Comparison of ENCODE assay signal across 8 cellular contexts in the genomic region with DNA sequence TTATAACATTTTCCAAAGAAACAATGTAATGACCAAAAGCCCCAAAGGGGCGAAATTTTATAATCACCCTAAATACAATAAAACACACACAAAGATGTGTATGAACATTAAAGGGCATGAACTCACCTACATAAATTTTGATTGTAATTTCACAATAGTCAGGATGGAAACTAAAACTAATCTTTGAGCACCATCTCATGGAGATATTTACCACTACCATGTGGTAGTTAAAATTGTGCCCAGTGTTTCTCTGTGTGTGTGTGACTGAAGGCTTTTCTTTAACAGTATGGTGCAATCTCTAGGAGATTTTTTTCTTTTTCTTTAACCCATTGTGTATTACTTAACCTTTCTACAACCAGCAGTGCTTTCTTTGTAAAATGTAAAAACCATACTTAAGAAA. TPM values are rescaled to one million over a fixed set of nuclear protein-coding genes. Genes with fewer than 3 reads are reported as not detected.
A peak's percentile ranks its signal among the peaks of the same experiment; 100 is the strongest.
DNase-seq lines count a peak whose midpoint lies in the region; ATAC-seq and TF ChIP-seq lines count a peak whose summit lies in the region.

No MANE protein-coding gene starts in this region.

- H3K36me3 ChIP-seq in parathyroid adenoma (ENCODE audit: control insufficient read depth, insufficient read depth, low read length), result no peaks in the 10 kb centered on the region

- TF ChIP-seq CTCF in epithelial cell of proximal tubule (conservative IDR thresholded peaks at IDR 0.05; ENCODE audit: low read depth, low read length), result peak; percentile 50
- peak; percentile 50 for TF ChIP-seq CTCF in parathyroid adenoma (IDR thresholded peaks at IDR 0.05)

- peaks cover 26% of the 10 kb centered on the region for H3K27me3 Mint-ChIP-seq in activated naive CD4-positive, alpha-beta T cell treated with anti-CD3 and anti-CD28 coated beads, Interleukin-2, amount 10 ng/mL, durations not matched to agents 7 days and 5 days
- peaks cover 7 to 21% of the 10 kb centered on the region in 2 donors for H3K27me3 Mint-ChIP-seq in T-cell

- CTCF ChIA-PET in activated naive CD4-positive, alpha-beta T cell treated with anti-CD3 and anti-CD28 coated beads, Interleukin-2, amount 10 ng/mL, durations not matched to agents 7 days and 5 days (lab: Charles Lee), result interaction anchor here (0.5 to 1.2 kb wide), 3 partner anchors 10 to 114 kb away, joined by 3 to 4 read pairs (median 4); no protein-coding TSS in a partner anchor
- CTCF ChIA-PET in T-cell (lab: Charles Lee), result no interaction called here

- H3K4me1 ChIP-seq in parathyroid adenoma, result no peaks in the 10 kb centered on the region

- H3K9me3 Mint-ChIP-seq in activated naive CD4-positive, alpha-beta T cell treated with anti-CD3 and anti-CD28 coated beads, Interleukin-2, amount 10 ng/mL, durations not matched to agents 7 days and 5 days, result no peaks in the 10 kb centered on the region
- no peaks in the 10 kb centered on the region for H3K9me3 Mint-ChIP-seq in T-cell

- no peak overlapping the region for H3K27ac ChIP-seq in parathyroid adenoma

- H3K79me2 ChIP-seq in parathyroid adenoma, result no peaks in the 10 kb centered on the region

- H3K9me3 ChIP-seq in parathyroid adenoma (ENCODE audit: control insufficient read depth, low read length), result no peaks in the 10 kb centered on the region

- H3K9ac ChIP-seq in parathyroid adenoma, result no peak overlapping the region

- POLR2A ChIA-PET in T-cell (lab: Charles Lee), result no interaction called here

- H3K27ac Mint-ChIP-seq in activated naive CD4-positive, alpha-beta T cell treated with anti-CD3 and anti-CD28 coated beads, Interleukin-2, amount 10 ng/mL, durations not matched to agents 7 days and 5 days, result peak overlapping the region; percentile 12
- no peak overlapping the region for H3K27ac Mint-ChIP-seq in T-cell

- ATAC-seq in T-cell (replicated peaks in 1 of 4) (no peak), GM21825 (IDR thresholded peaks at IDR 0.05; ENCODE audit: unreplicated experiment) (no peak)

- H3K36me3 Mint-ChIP-seq in activated naive CD4-positive, alpha-beta T cell treated with anti-CD3 and anti-CD28 coated beads, Interleukin-2, amount 10 ng/mL, durations not matched to agents 7 days and 5 days, result no peaks in the 10 kb centered on the region
- no peaks in the 10 kb centered on the region for H3K36me3 Mint-ChIP-seq in T-cell

- no peak overlapping the region for H2AFZ ChIP-seq in parathyroid adenoma

- no peak overlapping the region for H3K4me2 ChIP-seq in parathyroid adenoma (ENCODE audit: low read length)

- H3K4me3 Mint-ChIP-seq in activated naive CD4-positive, alpha-beta T cell treated with anti-CD3 and anti-CD28 coated beads, Interleukin-2, amount 10 ng/mL, durations not matched to agents 7 days and 5 days, result no peak overlapping the region
- no peak overlapping the region for H3K4me3 Mint-ChIP-seq in T-cell

- no peaks in the 10 kb centered on the region for H3K4me1 Mint-ChIP-seq in activated naive CD4-positive, alpha-beta T cell treated with anti-CD3 and anti-CD28 coated beads, Interleukin-2, amount 10 ng/mL, durations not matched to agents 7 days and 5 days
- no peaks in the 10 kb centered on the region for H3K4me1 Mint-ChIP-seq in T-cell

- no peaks in the 10 kb centered on the region for H3K27me3 ChIP-seq in parathyroid adenoma (ENCODE audit: control insufficient read depth, insufficient read depth, low read length)

- H3K4me3 ChIP-seq in epithelial cell of proximal tubule (ENCODE audit: low read depth, low read length), result no peak overlapping the region
- H3K4me3 ChIP-seq in parathyroid adenoma (ENCODE audit: low read depth, low read length), result no peak overlapping the region

- no peak for DNase-seq in activated naive CD4-positive, alpha-beta T cell treated with anti-CD3 and anti-CD28 coated beads, Interleukin-2, amount 10 ng/mL, durations not matched to agents 7 days and 5 days
- DNase-seq in activated naive CD4-positive, alpha-beta T cell (lab: John Stamatoyannopoulos, UW), result no peak
- peak; percentile 89 for DNase-seq in NOMO-1 treated with DMSO at 0.1 percent for 48 hours (lab: John Stamatoyannopoulos, UW; ENCODE audit: unreplicated experiment)
- peak; percentile 10 for DNase-seq in epithelial cell of proximal tubule (ENCODE audit: low read depth)
- no peak for DNase-seq in activated T-cell treated with anti-CD3 and anti-CD28 coated beads, Interleukin-2, amount 50 U/mL, for 48 hours
- DNase-seq in T-cell, result no peak

RNA-seq across cellular contexts. Expression of a gene that starts 19.7 kb away (rescaled TPM):
- total RNA-seq in epithelial cell of proximal tubule, result 7.1 and 9.8 TPM in 2 replicates
- total RNA-seq in T-cell, result under 1 TPM in 1 of 5 donors, not detected in 4; 0.72 TPM

RNA-seq across cellular contexts. Expression of a gene that starts 53.0 kb away (rescaled TPM):
- 26.3 and 37.4 TPM in 2 replicates for total RNA-seq in epithelial cell of proximal tubule
- total RNA-seq in T-cell, result 10 to 100 TPM; 15.1 to 20.4 (median 16.9) TPM

Comparison
In these comparisons a context has a peak if more than half of its experiments do, and no peak if none do; other contexts are left out.
1. DNase-seq: peak in NOMO-1 treated with DMSO at 0.1 percent for 48 hours (single experiment) and epithelial cell of proximal tubule (single experiment); none in activated naive CD4-positive, alpha-beta T cell treated with anti-CD3 and anti-CD28 coated beads, Interleukin-2, amount 10 ng/mL, durations not matched to agents 7 days and 5 days (single experiment), activated naive CD4-positive, alpha-beta T cell (0 of 4), activated T-cell treated with anti-CD3 and anti-CD28 coated beads, Interleukin-2, amount 50 U/mL, for 48 hours (0 of 2) and T-cell (0 of 34).